ENCODE assay signal across 9 cellular contexts in the genomic region with DNA sequence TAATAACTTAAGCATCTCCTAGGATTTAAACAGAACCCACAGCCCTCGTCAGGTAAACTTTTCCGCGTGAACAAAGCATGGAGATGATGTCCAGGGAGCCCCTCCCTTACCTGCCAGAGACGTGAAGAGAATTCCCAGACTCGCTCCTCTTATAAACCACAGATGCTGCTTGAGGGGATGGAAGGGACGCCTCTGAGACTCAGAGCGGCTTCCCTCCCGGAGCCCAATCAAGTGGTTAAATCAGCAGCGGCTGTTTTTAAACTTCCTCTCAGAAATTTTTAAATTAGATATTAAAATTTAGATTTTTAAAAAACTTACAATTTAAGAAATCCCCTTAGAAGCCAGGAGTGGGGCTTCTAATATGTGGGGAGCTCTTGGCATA.
DNase-seq lines count a peak whose midpoint lies in the region; ATAC-seq and TF ChIP-seq lines count a peak whose summit lies in the region.
"Had no signal": no experiment of that assay in that cellular context is flagged by ENCODE, and none has a peak within 500 bp of the region (broad histone marks: within the 10 kb centered on the region; RNA-seq: fewer than 3 reads in every experiment).

No MANE protein-coding gene starts in this region.

- no peak overlapping the region for H3K4me3 Mint-ChIP-seq in MCF 10A (ENCODE audit: unreplicated experiment)

- H3K9ac ChIP-seq in SU-DHL-6 (ENCODE audit: low read length): peak overlapping the region; percentile 42

- no peaks in the 10 kb centered on the region for H4K20me1 ChIP-seq in SU-DHL-6 (ENCODE audit: low read depth, low read length)

- H3K4me3 ChIP-seq in breast epithelium: no peak overlapping the region
- H3K4me3 ChIP-seq in SU-DHL-6 (ENCODE audit: insufficient read depth, low read length, poor library complexity, severe bottlenecking): peak overlapping the region; percentile 36
- H3K4me3 ChIP-seq in left lung: no peak overlapping the region
- no peak overlapping the region for H3K4me3 ChIP-seq in upper lobe of right lung
- no peak overlapping the region for H3K4me3 ChIP-seq in WERI-Rb-1 (ENCODE audit: low read depth, low read length)

- H3K9me3 ChIP-seq in breast epithelium (no peaks in the 10 kb centered on the region), SU-DHL-6 (ENCODE audit: insufficient read depth, low read length) (no peaks in the 10 kb centered on the region), left lung (no peaks in the 10 kb centered on the region), upper lobe of right lung (no peaks in the 10 kb centered on the region), WERI-Rb-1 (ENCODE audit: severe bottlenecking) (peaks cover 3% of the 10 kb centered on the region)
- H3K9me3 ChIP-seq: Caco-2 had no signal

- peaks cover 12% of the 10 kb centered on the region; the same call in 1 of the 2 replicates for H3F3A ChIP-seq in SU-DHL-6 (ENCODE audit: insufficient read depth)

- H3K4me1 Mint-ChIP-seq in MCF 10A (ENCODE audit: insufficient read depth, unreplicated experiment): peaks cover 21% of the 10 kb centered on the region

- ATAC-seq in left lung (no peak), upper lobe of right lung (no peak)

- CTCF ChIA-PET in MCF 10A (lab: Yijun Ruan, JAX): interaction anchor here (1.2 kb wide), 1 partner anchor 10 kb away, joined by 3 read pairs; no protein-coding TSS in a partner anchor

- H3K27me3 ChIP-seq in breast epithelium (no peaks in the 10 kb centered on the region), SU-DHL-6 (ENCODE audit: low read length) (no peaks in the 10 kb centered on the region), left lung (no peaks in the 10 kb centered on the region), upper lobe of right lung (no peaks in the 10 kb centered on the region), WERI-Rb-1 (ENCODE audit: insufficient read depth, low read depth, severe bottlenecking) (no peaks in the 10 kb centered on the region)

- no TSS peak for BruUV-seq in MCF 10A (replicated peaks; lab: Mats Ljungman, UMichigan)

- peaks cover 6% of the 10 kb centered on the region for H3K36me3 Mint-ChIP-seq in MCF 10A (ENCODE audit: insufficient read depth, unreplicated experiment)

- no peak overlapping the region for H2AFZ ChIP-seq in SU-DHL-6 (ENCODE audit: low read depth, low read length, severe bottlenecking)

- DNase-seq in MCF 10A (ENCODE audit: unreplicated experiment) (no peak), breast epithelium (ENCODE audit: low spot score in 2 of 2) (no peak), left lung (no peak), upper lobe of right lung (no peak), retina (no peak), WERI-Rb-1 (no peak), HPDE6-E6E7 (ENCODE audit: extremely low spot score) (no peak)
- DNase-seq: Caco-2 had no signal

- H3K36me3 ChIP-seq in breast epithelium (no peaks in the 10 kb centered on the region), SU-DHL-6 (ENCODE audit: low read length) (no peaks in the 10 kb centered on the region), left lung (no peaks in the 10 kb centered on the region), upper lobe of right lung (no peaks in the 10 kb centered on the region), WERI-Rb-1 (no peaks in the 10 kb centered on the region)

- H3K9me2 ChIP-seq in SU-DHL-6 (replicated peaks; ENCODE audit: insufficient read depth, low read length): no peaks in the 10 kb centered on the region

- POLR2A ChIA-PET in MCF 10A (lab: Yijun Ruan, JAX): interaction anchor here (1.0 to 5.6 kb wide), 2 partner anchors 10 kb away, joined by 3 to 36 read pairs; no protein-coding TSS in a partner anchor

- peaks cover 8% of the 10 kb centered on the region for H3K9me3 Mint-ChIP-seq in MCF 10A (ENCODE audit: unreplicated experiment)

- peak overlapping the region; percentile 67 for H3K27ac Mint-ChIP-seq in MCF 10A (ENCODE audit: low read depth, unreplicated experiment)

- peak overlapping the region; percentile 86 for H3K4me2 ChIP-seq in SU-DHL-6 (ENCODE audit: low read depth, low read length, poor library complexity, severe bottlenecking)

- peak overlapping the region in 1 of 2 donors; percentile 65 for H3K27ac ChIP-seq in breast epithelium
- peak overlapping the region; percentile 69 for H3K27ac ChIP-seq in SU-DHL-6 (ENCODE audit: low read depth, low read length)
- peak overlapping the region; percentile 69 to 71 for H3K27ac ChIP-seq in left lung
- peak overlapping the region; percentile 72 for H3K27ac ChIP-seq in upper lobe of right lung
- H3K27ac ChIP-seq in WERI-Rb-1: no peak overlapping the region

- TF ChIP-seq CTCF in MCF 10A (IDR thresholded peaks at IDR 0.05; ENCODE audit: unreplicated experiment) (no peak), breast epithelium (IDR thresholded peaks at IDR 0.05) (no peak), SU-DHL-6 (IDR thresholded peaks at IDR 0.05; ENCODE audit: insufficient read depth, low read length, poor library complexity, severe bottlenecking) (no peak), left lung (IDR thresholded peaks at IDR 0.05) (no peak), upper lobe of right lung (IDR thresholded peaks at IDR 0.05) (no peak), WERI-Rb-1 (IDR thresholded peaks at IDR 0.05; ENCODE audit: low read depth, low read length) (no peak)

- peaks cover 0 to 9% of the 10 kb centered on the region in 2 donors for H3K4me1 ChIP-seq in breast epithelium
- H3K4me1 ChIP-seq in left lung: peaks cover 20 to 73% of the 10 kb centered on the region in 2 donors
- peaks cover 66% of the 10 kb centered on the region for H3K4me1 ChIP-seq in upper lobe of right lung
- H3K4me1 ChIP-seq: Caco-2 had no signal

- no peak for TF ChIP-seq POLR2A in breast epithelium (IDR thresholded peaks at IDR 0.05)

- intact Hi-C loops in MCF 10A (cut with micrococcal nuclease): no loop called here
- intact Hi-C loops in breast epithelium (cut with DNase I; ENCODE audit: low total_unique reads): no loop called here
- intact Hi-C loops in left lung (cut with DNase I): no loop called here
- intact Hi-C loops in upper lobe of right lung (cut with DNase I): no loop called here

- peaks cover 94% of the 10 kb centered on the region for H3K79me2 ChIP-seq in SU-DHL-6 (ENCODE audit: insufficient read depth, low read length)

- H3K27me3 Mint-ChIP-seq in MCF 10A (ENCODE audit: insufficient read depth, unreplicated experiment): no peaks in the 10 kb centered on the region
